Comparison of ENCODE assay signal across 1 cellular context in genomic region chr10:102480396-102480795, GRCh38.
TF ChIP-seq lines count a peak whose summit lies in the region.

No MANE protein-coding gene starts in this region.

TF ChIP-seq in K562, 482 proteins besides CTCF, POLR2A, EP300 and RAD21:
- TF ChIP-seq POLR2G (IDR thresholded peaks at IDR 0.05; ENCODE audit: low read depth, low read length) (peak; percentile 53; the same call in 1 of the 2 replicates), POLR2AphosphoS2 (IDR thresholded peaks at IDR 0.05; ENCODE audit: low read length) (0 out of 2 replicates have a peak, but pooled peaks have one; percentile 21), DIDO1 (tag; IDR thresholded peaks at IDR 0.05; ENCODE audit: low read depth) (no peak), NFATC3 (IDR thresholded peaks at IDR 0.05) (no peak), NFXL1 (CRISPR knock-in tag; IDR thresholded peaks at IDR 0.05) (no peak)
